9 cellular contexts compared by ENCODE assay signal in genomic region chr2:10091182-10091932, GRCh38. TPM values are rescaled to one million over a fixed set of nuclear protein-coding genes. Genes with fewer than 3 reads are reported as not detected.
DNase-seq lines count a peak whose midpoint lies in the region; ATAC-seq and TF ChIP-seq lines count a peak whose summit lies in the region.
"Had no signal": no experiment of that assay in that cellular context is flagged by ENCODE, and none has a peak within 500 bp of the region (broad histone marks: within the 10 kb centered on the region; RNA-seq: fewer than 3 reads in every experiment).

No MANE protein-coding gene starts in this region.

- H3K4me3 Mint-ChIP-seq in CD4-positive, CD25-positive, alpha-beta regulatory T cell, result peak overlapping the region; percentile 25 to 82 (median 72)
- H3K4me3 Mint-ChIP-seq in activated naive CD4-positive, alpha-beta T cell treated with anti-CD3 and anti-CD28 coated beads, Interleukin-2, amount 10 ng/mL, durations not matched to agents 7 days and 5 days, result peak overlapping the region; percentile 40
- H3K4me3 Mint-ChIP-seq: nephron progenitor cell had no signal

- DNase-seq in CD4-positive, CD25-positive, alpha-beta regulatory T cell, result peak in 1 of 3 donors; percentile 56
- DNase-seq in activated naive CD4-positive, alpha-beta T cell treated with anti-CD3 and anti-CD28 coated beads, Interleukin-2, amount 10 ng/mL, durations not matched to agents 7 days and 5 days, result peak; percentile 47
- DNase-seq in mucosa of descending colon (peak in 2 of 3 donors; percentile 62 to 81), NCI-H2107 treated with DMSO at 0.1 percent for 48 hours (lab: John Stamatoyannopoulos, UW; ENCODE audit: unreplicated experiment) (no peak), NCI-H2196 treated with DMSO at 0.1 percent for 48 hours (lab: John Stamatoyannopoulos, UW; ENCODE audit: unreplicated experiment) (no peak), amniotic stem cell (lab: John Stamatoyannopoulos, UW) (no peak)
- DNase-seq: nephron progenitor cell had no signal

- peaks cover 0 to 2% of the 10 kb centered on the region in 2 experiments for H3K9me3 ChIP-seq in CD4-positive, CD25-positive, alpha-beta regulatory T cell (ENCODE audit: control insufficient read depth in 2 of 2, low read length in 2 of 2)
- H3K9me3 ChIP-seq in mucosa of descending colon, result no peaks in the 10 kb centered on the region

- H3K4me1 Mint-ChIP-seq in CD4-positive, CD25-positive, alpha-beta regulatory T cell, result peaks cover 0 to 7% (median 0%) of the 10 kb centered on the region in 4 donors
- peaks cover 13% of the 10 kb centered on the region for H3K4me1 Mint-ChIP-seq in activated naive CD4-positive, alpha-beta T cell treated with anti-CD3 and anti-CD28 coated beads, Interleukin-2, amount 10 ng/mL, durations not matched to agents 7 days and 5 days

- CTCF ChIA-PET in activated naive CD4-positive, alpha-beta T cell treated with anti-CD3 and anti-CD28 coated beads, Interleukin-2, amount 10 ng/mL, durations not matched to agents 7 days and 5 days (lab: Charles Lee), result interaction anchor here (1.0 to 5.1 kb wide), 4 partner anchors 15 to 344 kb away, joined by 3 to 48 read pairs (median 5); no protein-coding TSS in a partner anchor

- H3K36me3 Mint-ChIP-seq in CD4-positive, CD25-positive, alpha-beta regulatory T cell, result peaks cover 3% of the 10 kb centered on the region
- H3K36me3 Mint-ChIP-seq in activated naive CD4-positive, alpha-beta T cell treated with anti-CD3 and anti-CD28 coated beads, Interleukin-2, amount 10 ng/mL, durations not matched to agents 7 days and 5 days, result peaks cover 5% of the 10 kb centered on the region

- no peak overlapping the region for H3K27ac ChIP-seq in CD4-positive, CD25-positive, alpha-beta regulatory T cell (ENCODE audit: insufficient read depth, low read length, poor library complexity, severe bottlenecking)

- intact Hi-C loops in mucosa of descending colon (cut with DNase I, micrococcal nuclease), result no loop called here

- peaks cover 73% of the 10 kb centered on the region for H3K27me3 Mint-ChIP-seq in CD4-positive, CD25-positive, alpha-beta regulatory T cell
- H3K27me3 Mint-ChIP-seq in activated naive CD4-positive, alpha-beta T cell treated with anti-CD3 and anti-CD28 coated beads, Interleukin-2, amount 10 ng/mL, durations not matched to agents 7 days and 5 days, result peaks cover 99% of the 10 kb centered on the region

- H3K4me1 ChIP-seq in CD4-positive, CD25-positive, alpha-beta regulatory T cell (ENCODE audit: control insufficient read depth, insufficient read depth, low read length, poor library complexity, severe bottlenecking), result peaks cover 5% of the 10 kb centered on the region
- no peaks in the 10 kb centered on the region for H3K4me1 ChIP-seq in mucosa of descending colon (ENCODE audit: low read depth)

- peaks cover 0 to 8% (median 0%) of the 10 kb centered on the region in 7 donors for H3K9me3 Mint-ChIP-seq in CD4-positive, CD25-positive, alpha-beta regulatory T cell
- H3K9me3 Mint-ChIP-seq in activated naive CD4-positive, alpha-beta T cell treated with anti-CD3 and anti-CD28 coated beads, Interleukin-2, amount 10 ng/mL, durations not matched to agents 7 days and 5 days, result peaks cover 4% of the 10 kb centered on the region

- no peak for TF ChIP-seq CTCF in mucosa of descending colon (IDR thresholded peaks at IDR 0.05)

- H3K36me3 ChIP-seq in CD4-positive, CD25-positive, alpha-beta regulatory T cell (ENCODE audit: control insufficient read depth, insufficient read depth, low read length), result no peaks in the 10 kb centered on the region
- no peaks in the 10 kb centered on the region for H3K36me3 ChIP-seq in mucosa of descending colon (ENCODE audit: low read depth)

- no peak overlapping the region for H3K27ac Mint-ChIP-seq in CD4-positive, CD25-positive, alpha-beta regulatory T cell
- H3K27ac Mint-ChIP-seq in activated naive CD4-positive, alpha-beta T cell treated with anti-CD3 and anti-CD28 coated beads, Interleukin-2, amount 10 ng/mL, durations not matched to agents 7 days and 5 days, result no peak overlapping the region
- H3K27ac Mint-ChIP-seq: nephron progenitor cell had no signal

- H3K4me3 ChIP-seq in CD4-positive, CD25-positive, alpha-beta regulatory T cell (ENCODE audit: low read depth, low read length), result no peak overlapping the region
- peak overlapping the region; percentile 6 for H3K4me3 ChIP-seq in mucosa of descending colon

- peaks cover 31% of the 10 kb centered on the region for H3K27me3 ChIP-seq in CD4-positive, CD25-positive, alpha-beta regulatory T cell (ENCODE audit: control insufficient read depth, insufficient read depth, low read length)

- ATAC-seq in CD4-positive, CD25-positive, alpha-beta regulatory T cell (ENCODE audit: low read depth in 2 of 2), result peak in 1 of 2 donors; percentile 45
- ATAC-seq in HG02970 (IDR thresholded peaks at IDR 0.05; ENCODE audit: low FRiP score, unreplicated experiment) (peak; percentile 35), mucosa of descending colon (peak; percentile 84), GM21529 (IDR thresholded peaks at IDR 0.05; ENCODE audit: unreplicated experiment) (no peak)

RNA-seq across cellular contexts. Expression of gene CYS1, which starts 11.1 kb away (rescaled TPM):
- not detected for total RNA-seq in CD4-positive, CD25-positive, alpha-beta regulatory T cell
- not detected for polyA plus RNA-seq in CD4-positive, CD25-positive, alpha-beta regulatory T cell
- 1 to 10 TPM in 1 of 3 donors, under 1 TPM in 2; 0.58 to 5.1 (median 0.98) TPM for total RNA-seq in mucosa of descending colon

RNA-seq across cellular contexts. Expression of gene RRM2, which starts 31.2 kb away (rescaled TPM):
- total RNA-seq in CD4-positive, CD25-positive, alpha-beta regulatory T cell, result 7.9 TPM
- 10 to 100 TPM in 2 of 4 donors, 1 to 10 TPM in 2; 7.9 to 25.8 (median 16.7) TPM for polyA plus RNA-seq in CD4-positive, CD25-positive, alpha-beta regulatory T cell
- total RNA-seq in mucosa of descending colon, result 10 to 100 TPM in 2 of 3 donors, 1 to 10 TPM in 1; 8.5 to 65.3 (median 12.5) TPM

RNA-seq across cellular contexts. Expression of gene KLF11, which starts 48.0 kb away (rescaled TPM):
- 38.9 TPM for total RNA-seq in CD4-positive, CD25-positive, alpha-beta regulatory T cell
- polyA plus RNA-seq in CD4-positive, CD25-positive, alpha-beta regulatory T cell, result 10 to 100 TPM in 2 of 4 donors, 1 to 10 TPM in 2; 5.9 to 22.3 (median 8.9) TPM
- total RNA-seq in mucosa of descending colon, result 10 to 100 TPM in 2 of 3 donors, 1 to 10 TPM in 1; 5.9 to 34.7 (median 11.9) TPM

Comparison
In these comparisons a context has a peak if more than half of its experiments do, and no peak if none do; other contexts are left out.
1. DNase-seq: peak in activated naive CD4-positive, alpha-beta T cell treated with anti-CD3 and anti-CD28 coated beads, Interleukin-2, amount 10 ng/mL, durations not matched to agents 7 days and 5 days (single experiment) and mucosa of descending colon (2 of 3); none in NCI-H2107 treated with DMSO at 0.1 percent for 48 hours (single experiment), NCI-H2196 treated with DMSO at 0.1 percent for 48 hours (single experiment) and amniotic stem cell (single experiment).